17 cellular contexts compared by ENCODE assay signal in the genomic region with DNA sequence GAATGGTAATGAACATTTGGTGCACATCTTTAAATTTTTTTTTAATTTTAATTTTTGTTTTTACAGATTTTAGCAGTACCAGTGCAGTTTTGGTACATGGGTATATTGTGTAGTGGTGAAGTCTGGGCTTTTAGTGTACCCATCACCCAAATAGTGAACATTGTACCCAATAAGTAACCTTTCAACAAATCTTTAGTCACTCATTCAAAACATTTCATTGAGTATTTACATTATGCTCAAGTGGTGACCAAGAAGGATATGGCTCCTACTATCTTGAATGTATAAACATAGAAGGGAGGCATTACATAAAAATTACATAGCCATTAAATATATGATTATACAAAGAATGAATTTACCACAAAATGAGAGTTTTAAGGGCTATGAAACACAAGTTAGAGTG.
DNase-seq lines count a peak whose midpoint lies in the region; ATAC-seq, FAIRE-seq and TF ChIP-seq lines count a peak whose summit lies in the region.
"Had no signal": no experiment of that assay in that cellular context is flagged by ENCODE, and none has a peak within 500 bp of the region (broad histone marks: within the 10 kb centered on the region; RNA-seq: fewer than 3 reads in every experiment).

No MANE protein-coding gene starts in this region.

- H2BK20ac ChIP-seq in IMR-90 (ENCODE audit: low read depth, low read length), result no peak overlapping the region

- 0 out of 2 replicates have a peak overlapping the region, but pooled peaks have one; percentile 63 for H3K14ac ChIP-seq in IMR-90 (replicated peaks; ENCODE audit: low read depth, low read length)

- intact Hi-C loops in IMR-90 (cut with micrococcal nuclease) (no loop called here), natural killer cell (cut with micrococcal nuclease) (no loop called here)

- H3K36me3 ChIP-seq in IMR-90 (ENCODE audit: control insufficient read depth, insufficient read depth, low read length) (no peaks in the 10 kb centered on the region), thoracic aorta (no peaks in the 10 kb centered on the region)
- H3K36me3 ChIP-seq: SJCRH30 had no signal

- no peak overlapping the region for H3K4ac ChIP-seq in IMR-90 (ENCODE audit: low read depth, low read length)

- no peak overlapping the region for H2AK9ac ChIP-seq in IMR-90 (replicated peaks; ENCODE audit: low read depth, low read length, poor library complexity)

- no peak for TF ChIP-seq RAD21 in IMR-90 (IDR thresholded peaks at IDR 0.05; ENCODE audit: low read length)

- peaks cover 54% of the 10 kb centered on the region in 2 donors for H3K4me1 Mint-ChIP-seq in natural killer cell

- peak overlapping the region; percentile 10 for H3K4me3 Mint-ChIP-seq in natural killer cell
- H3K4me3 Mint-ChIP-seq: CD4-positive, alpha-beta T cell had no signal

- no peak for TF ChIP-seq POLR2A in IMR-90 (IDR thresholded peaks at IDR 0.05; ENCODE audit: low read depth, low read length)

- H4K20me1 ChIP-seq in IMR-90 (ENCODE audit: insufficient read depth, low read length), result no peaks in the 10 kb centered on the region

- POLR2A ChIA-PET in IMR-90 (lab: Charles Lee; ENCODE audit: unreplicated experiment), result no interaction called here

- no TSS peak for BruUV-seq in IMR-90 (replicated peaks; lab: Mats Ljungman, UMichigan)

- no peak overlapping the region for H2AK5ac ChIP-seq in IMR-90 (ENCODE audit: low read depth, low read length)

- H3K56ac ChIP-seq in IMR-90 (ENCODE audit: extremely low read depth, insufficient read depth, low read length), result no peak overlapping the region

- ATAC-seq in IMR-90 (ENCODE audit: low read depth), result no peak; the same call in 1 of the 2 replicates
- no peak for ATAC-seq in natural killer cell
- no peak for ATAC-seq in thoracic aorta (ENCODE audit: insufficient number of reproducible peaks, low FRiP score, low read depth)

- H3K4me1 ChIP-seq in IMR-90 (ENCODE audit: control insufficient read depth, insufficient read depth, low read length) (peaks cover 2% of the 10 kb centered on the region; the same call in 1 of the 2 replicates), thoracic aorta (ENCODE audit: control insufficient read depth in 1 of 2, low read depth in 2 of 2) (peaks cover 12 to 20% of the 10 kb centered on the region in 2 donors)

- no peaks in the 10 kb centered on the region for H3K9me1 ChIP-seq in IMR-90 (ENCODE audit: insufficient read depth, low read length)

- no peak overlapping the region for H2BK15ac ChIP-seq in IMR-90 (ENCODE audit: low read depth, low read length)

- H2BK120ac ChIP-seq in IMR-90 (ENCODE audit: low read depth, low read length), result no peak overlapping the region

- no peak overlapping the region for H2BK5ac ChIP-seq in IMR-90 (ENCODE audit: low read depth, low read length, poor library complexity, severe bottlenecking)

- H3K27me3 Mint-ChIP-seq in natural killer cell (ENCODE audit: low read depth in 2 of 2), result no peaks in the 10 kb centered on the region
- H3K27me3 Mint-ChIP-seq: CD4-positive, alpha-beta T cell had no signal

- TF ChIP-seq CTCF in IMR-90 (conservative IDR thresholded peaks at IDR 0.05; ENCODE audit: low read depth, low read length) (no peak), natural killer cell (IDR thresholded peaks at IDR 0.05) (no peak), thoracic aorta (IDR thresholded peaks at IDR 0.05) (no peak)

- no peaks in the 10 kb centered on the region for H3K36me3 Mint-ChIP-seq in natural killer cell

- H4K5ac ChIP-seq in IMR-90 (ENCODE audit: low read depth, low read length), result no peak overlapping the region

- H3K4me3 ChIP-seq in IMR-90 (ENCODE audit: insufficient read depth, low read depth, low read length), result no peak overlapping the region
- no peak overlapping the region for H3K4me3 ChIP-seq in thoracic aorta
- H3K4me3 ChIP-seq: SJCRH30 had no signal

- in situ Hi-C loops in IMR-90 (cut with MboI; ENCODE audit: low sequenced_read_pairs), result no loop called here

- no peaks in the 10 kb centered on the region for H3K9me3 Mint-ChIP-seq in natural killer cell
- H3K9me3 Mint-ChIP-seq: CD4-positive, alpha-beta T cell had no signal

- no peak overlapping the region for H3K23ac ChIP-seq in IMR-90 (ENCODE audit: low read depth, low read length)

- H2AFZ ChIP-seq in IMR-90 (replicated peaks; ENCODE audit: low read length, poor library complexity), result no peak overlapping the region

- no peaks in the 10 kb centered on the region for H3K79me1 ChIP-seq in IMR-90 (ENCODE audit: low read depth in 1 of 2, low read length in 2 of 2)

- no peak overlapping the region for H3K4me2 ChIP-seq in IMR-90 (ENCODE audit: low read depth, low read length)

- peak overlapping the region in 1 of 2 donors; percentile 33 for H3K27ac Mint-ChIP-seq in natural killer cell

- dilution Hi-C loops in IMR-90 (cut with HindIII; ENCODE audit: low sequenced_read_pairs, unreplicated experiment), result no loop called here

- H3K9ac ChIP-seq in IMR-90 (ENCODE audit: low read depth, low read length), result no peak overlapping the region

- CTCF ChIA-PET in IMR-90 (lab: Yijun Ruan, JAX), result no interaction called here

- no peak overlapping the region for H4K8ac ChIP-seq in IMR-90 (ENCODE audit: low read depth in 2 of 2, low read length in 2 of 2)

- H3K27ac ChIP-seq in IMR-90 (ENCODE audit: insufficient read depth, low read length) (no peak overlapping the region), thoracic aorta (peak overlapping the region; percentile 68 to 87)
- H3K27ac ChIP-seq: RWPE1, SJCRH30 had no signal

- H3K18ac ChIP-seq in IMR-90 (ENCODE audit: low read depth, low read length), result 0 out of 2 replicates have a peak overlapping the region, but pooled peaks have one; percentile 72

- H3K27me3 ChIP-seq in IMR-90 (ENCODE audit: control insufficient read depth, insufficient read depth, low read length), result no peaks in the 10 kb centered on the region
- H3K27me3 ChIP-seq in thoracic aorta (replicated peaks; ENCODE audit: insufficient read depth), result no peaks in the 10 kb centered on the region
- H3K27me3 ChIP-seq: SJCRH30 had no signal

- H4K91ac ChIP-seq in IMR-90 (ENCODE audit: insufficient read depth, low read depth, low read length), result no peak overlapping the region

- peak; percentile 65 for FAIRE-seq in colon (lab: Jason Lieb, UNC)
- FAIRE-seq: H1 had no signal

- H3K9me3 ChIP-seq in IMR-90 (ENCODE audit: control insufficient read depth, insufficient read depth, low read length) (no peaks in the 10 kb centered on the region), thoracic aorta (no peaks in the 10 kb centered on the region)
- H3K9me3 ChIP-seq: SJCRH30 had no signal

- no peak for DNase-seq in IMR-90
- DNase-seq in natural killer cell, result no peak
- no peak for DNase-seq in thoracic aorta (ENCODE audit: low spot score)
- DNase-seq in NCI-H187 (lab: John Stamatoyannopoulos, UW), result no peak
- no peak for DNase-seq in NCI-H146 treated with DMSO at 0.1 percent for 48 hours (lab: John Stamatoyannopoulos, UW; ENCODE audit: unreplicated experiment)
- DNase-seq in RPMI8226, result no peak
- DNase-seq: CD4-positive, alpha-beta T cell; DMS79; KG1; NCI-H1105 treated with DMSO at 0.1 percent for 48 hours; NCI-H187 treated with DMSO at 0.1 percent for 48 hours; NCI-H226; NCI-H524; SJCRH30 had no signal

TF ChIP-seq in IMR-90, 13 proteins besides CTCF, POLR2A, EP300 and RAD21:
- TF ChIP-seq, protein P1, sequence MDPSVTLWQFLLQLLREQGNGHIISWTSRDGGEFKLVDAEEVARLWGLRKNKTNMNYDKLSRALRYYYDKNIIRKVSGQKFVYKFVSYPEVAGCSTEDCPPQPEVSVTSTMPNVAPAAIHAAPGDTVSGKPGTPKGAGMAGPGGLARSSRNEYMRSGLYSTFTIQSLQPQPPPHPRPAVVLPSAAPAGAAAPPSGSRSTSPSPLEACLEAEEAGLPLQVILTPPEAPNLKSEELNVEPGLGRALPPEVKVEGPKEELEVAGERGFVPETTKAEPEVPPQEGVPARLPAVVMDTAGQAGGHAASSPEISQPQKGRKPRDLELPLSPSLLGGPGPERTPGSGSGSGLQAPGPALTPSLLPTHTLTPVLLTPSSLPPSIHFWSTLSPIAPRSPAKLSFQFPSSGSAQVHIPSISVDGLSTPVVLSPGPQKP (IDR thresholded peaks at IDR 0.05; ENCODE audit: borderline replicate concordance, low read depth, low read length), result no peak
- TF ChIP-seq FOS (IDR thresholded peaks at IDR 0.05; ENCODE audit: low read depth, low read length) (no peak), NFE2L2 (IDR thresholded peaks at IDR 0.05; ENCODE audit: low read depth, low read length) (no peak), MXI1 (IDR thresholded peaks at IDR 0.05; ENCODE audit: borderline replicate concordance, low read depth, low read length) (no peak), RFX5 (IDR thresholded peaks at IDR 0.05; ENCODE audit: low read depth, low read length) (no peak), CEBPB (IDR thresholded peaks at IDR 0.05; ENCODE audit: low read depth, low read length) (no peak), SMC3 (IDR thresholded peaks at IDR 0.05; ENCODE audit: low read depth, low read length) (no peak), MAFK (IDR thresholded peaks at IDR 0.05; ENCODE audit: low read depth, low read length) (no peak), RCOR1 (IDR thresholded peaks at IDR 0.05; ENCODE audit: insufficient replicate concordance, low read length) (no peak), BHLHE40 (IDR thresholded peaks at IDR 0.05; ENCODE audit: low read depth, low read length) (no peak), MAZ (IDR thresholded peaks at IDR 0.05; ENCODE audit: borderline replicate concordance, low read depth, low read length) (no peak), CHD1 (IDR thresholded peaks at IDR 0.05; ENCODE audit: low read depth, low read length) (no peak)
- TF ChIP-seq, protein P2, sequence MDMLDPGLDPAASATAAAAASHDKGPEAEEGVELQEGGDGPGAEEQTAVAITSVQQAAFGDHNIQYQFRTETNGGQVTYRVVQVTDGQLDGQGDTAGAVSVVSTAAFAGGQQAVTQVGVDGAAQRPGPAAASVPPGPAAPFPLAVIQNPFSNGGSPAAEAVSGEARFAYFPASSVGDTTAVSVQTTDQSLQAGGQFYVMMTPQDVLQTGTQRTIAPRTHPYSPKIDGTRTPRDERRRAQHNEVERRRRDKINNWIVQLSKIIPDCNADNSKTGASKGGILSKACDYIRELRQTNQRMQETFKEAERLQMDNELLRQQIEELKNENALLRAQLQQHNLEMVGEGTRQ (IDR thresholded peaks at IDR 0.05; ENCODE audit: low read depth, low read length), result no peak
